22 cellular contexts compared by ENCODE assay signal in genomic region chr15:92178908-92179307, GRCh38.
DNase-seq lines count a peak whose midpoint lies in the region; ATAC-seq, FAIRE-seq and TF ChIP-seq lines count a peak whose summit lies in the region.
"Had no signal": no experiment of that assay in that cellular context is flagged by ENCODE, and none has a peak within 500 bp of the region (broad histone marks: within the 10 kb centered on the region; RNA-seq: fewer than 3 reads in every experiment).

No MANE protein-coding gene starts in this region.

- in situ Hi-C loops in mammary epithelial cell (cut with MboI; ENCODE audit: low sequenced_read_pairs in 2 of 2): loop anchor here in 1 of 2 donors (25.0 kb wide), 1 partner anchor 108 kb away; no protein-coding TSS in a partner anchor

- no peak for TF ChIP-seq CTCF in hepatocyte (IDR thresholded peaks at IDR 0.05; ENCODE audit: poor library complexity)
- TF ChIP-seq CTCF in GM23338 (conservative IDR thresholded peaks at IDR 0.05; ENCODE audit: low read depth in 2 of 2): no peak
- no peak for TF ChIP-seq CTCF in mammary epithelial cell (conservative IDR thresholded peaks at IDR 0.05 in 1 of 2, IDR thresholded peaks at IDR 0.05 in 1 of 2; ENCODE audit: extremely low read depth in 1 of 2, insufficient read depth in 1 of 2, low read depth in 1 of 2, low read length in 2 of 2)

- H3K9me3 Mint-ChIP-seq in GM23338: no peaks in the 10 kb centered on the region
- H3K9me3 Mint-ChIP-seq: CD4-positive, CD25-positive, alpha-beta regulatory T cell had no signal

- no peak overlapping the region for H3K27ac ChIP-seq in hepatocyte
- no peak overlapping the region for H3K27ac ChIP-seq in small intestine (ENCODE audit: low read depth in 1 of 2, low read length in 1 of 2)
- no peak overlapping the region for H3K27ac ChIP-seq in GM23338 (ENCODE audit: low read depth)
- no peak overlapping the region for H3K27ac ChIP-seq in mammary epithelial cell (ENCODE audit: insufficient read depth, low read depth, low read length)
- H3K27ac ChIP-seq: GM23248, SJSA1 had no signal

- H3K79me2 ChIP-seq in hepatocyte (no peaks in the 10 kb centered on the region), GM23338 (replicated peaks; ENCODE audit: insufficient read depth) (no peaks in the 10 kb centered on the region), mammary epithelial cell (ENCODE audit: insufficient read depth, low read length) (no peaks in the 10 kb centered on the region)

- H2AFZ ChIP-seq in hepatocyte (no peak overlapping the region), GM23338 (no peak overlapping the region), mammary epithelial cell (ENCODE audit: low read depth, low read length) (no peak overlapping the region)
- H2AFZ ChIP-seq: GM23248 had no signal

- H3K36me3 ChIP-seq in adipocyte (ENCODE audit: control insufficient read depth, insufficient read depth, low read length, severe bottlenecking) (no peaks in the 10 kb centered on the region), hepatocyte (replicated peaks; ENCODE audit: insufficient read depth, low read depth) (no peaks in the 10 kb centered on the region), small intestine (ENCODE audit: control insufficient read depth in 2 of 2, insufficient read depth in 2 of 2, low read length in 2 of 2) (no peaks in the 10 kb centered on the region), GM23338 (ENCODE audit: insufficient read depth) (no peaks in the 10 kb centered on the region), mammary epithelial cell (ENCODE audit: insufficient read depth, low read length) (no peaks in the 10 kb centered on the region)
- H3K36me3 ChIP-seq: SJSA1 had no signal

- peaks cover 4% of the 10 kb centered on the region for H3K9me2 ChIP-seq in hepatocyte (replicated peaks; ENCODE audit: insufficient read depth)
- peaks cover 13% of the 10 kb centered on the region; the same call in 1 of the 2 replicates for H3K9me2 ChIP-seq in GM23338 (ENCODE audit: insufficient read depth)

- H3K4me1 ChIP-seq in adipocyte (ENCODE audit: control insufficient read depth, insufficient read depth, low read length): no peaks in the 10 kb centered on the region
- H3K4me1 ChIP-seq in hepatocyte (ENCODE audit: insufficient read depth): no peaks in the 10 kb centered on the region
- no peaks in the 10 kb centered on the region for H3K4me1 ChIP-seq in small intestine (ENCODE audit: control insufficient read depth in 2 of 2, insufficient read depth in 1 of 2, low read depth in 1 of 2, low read length in 1 of 2)
- no peaks in the 10 kb centered on the region for H3K4me1 ChIP-seq in GM23338 (ENCODE audit: insufficient read depth)
- no peaks in the 10 kb centered on the region for H3K4me1 ChIP-seq in mammary epithelial cell (ENCODE audit: insufficient read depth, low read length)
- H3K4me1 ChIP-seq: SJSA1 had no signal

- H3K9me3 ChIP-seq in adipocyte (ENCODE audit: control insufficient read depth, low read length): no peaks in the 10 kb centered on the region
- no peaks in the 10 kb centered on the region for H3K9me3 ChIP-seq in hepatocyte (ENCODE audit: low read depth)
- H3K9me3 ChIP-seq in small intestine (ENCODE audit: control insufficient read depth, low read depth): no peaks in the 10 kb centered on the region
- no peaks in the 10 kb centered on the region for H3K9me3 ChIP-seq in mammary epithelial cell (replicated peaks; ENCODE audit: insufficient read depth, low read length)
- H3K9me3 ChIP-seq: SJSA1 had no signal

- no peaks in the 10 kb centered on the region for H3K36me3 Mint-ChIP-seq in GM23338 (ENCODE audit: low read depth)
- H3K36me3 Mint-ChIP-seq: CD4-positive, CD25-positive, alpha-beta regulatory T cell had no signal

- BruUV-seq in mammary epithelial cell (replicated peaks; lab: Mats Ljungman, UMichigan): no TSS peak

- intact Hi-C loops in mammary epithelial cell (cut with micrococcal nuclease): no loop called here

- H4K20me1 ChIP-seq in hepatocyte (ENCODE audit: insufficient read depth, poor library complexity, severe bottlenecking): no peaks in the 10 kb centered on the region
- H4K20me1 ChIP-seq in GM23338 (replicated peaks; ENCODE audit: insufficient read depth): no peaks in the 10 kb centered on the region
- no peaks in the 10 kb centered on the region for H4K20me1 ChIP-seq in mammary epithelial cell (ENCODE audit: insufficient read depth, low read length)

- H3F3A ChIP-seq in GM23338 (replicated peaks; ENCODE audit: low read depth): no peaks in the 10 kb centered on the region

- H3K4me3 ChIP-seq in adipocyte (ENCODE audit: low read length): peak overlapping the region; percentile 50
- H3K4me3 ChIP-seq in hepatocyte: no peak overlapping the region
- no peak overlapping the region for H3K4me3 ChIP-seq in small intestine (ENCODE audit: low read depth in 1 of 2, low read length in 2 of 2)
- H3K4me3 ChIP-seq in GM23338: no peak overlapping the region
- no peak overlapping the region for H3K4me3 ChIP-seq in mammary epithelial cell (replicated peaks in 1 of 3; ENCODE audit: insufficient read depth in 1 of 3, low read depth in 2 of 3, low read length in 3 of 3)
- H3K4me3 ChIP-seq: GM23248, SJSA1 had no signal

- no peaks in the 10 kb centered on the region; the same call in 2 of the 3 replicates for H3K4me1 Mint-ChIP-seq in GM23338
- H3K4me1 Mint-ChIP-seq: CD4-positive, CD25-positive, alpha-beta regulatory T cell had no signal

- H3K27ac Mint-ChIP-seq in GM23338: no peak overlapping the region
- H3K27ac Mint-ChIP-seq: CD4-positive, CD25-positive, alpha-beta regulatory T cell had no signal

- DNase-seq in LoVo (ENCODE audit: low spot score): peak; percentile 16
- DNase-seq in adipocyte (ENCODE audit: low read depth): no peak
- DNase-seq in hepatocyte (ENCODE audit: low spot score): peak; percentile 30
- DNase-seq in small intestine: peak; percentile 48
- no peak for DNase-seq in globus pallidus (ENCODE audit: low spot score)
- no peak for DNase-seq in GM23338 (ENCODE audit: low spot score)
- no peak for DNase-seq in mammary epithelial cell
- DNase-seq: CD4-positive, CD25-positive, alpha-beta regulatory T cell; DND-41; GM23248; KG1; NCI-H1092 treated with DMSO at 0.1 percent for 48 hours; NCI-H1436 treated with DMSO at 0.1 percent for 48 hours; NCI-H1930; NCI-H226; NCI-H510A treated with DMSO at 0.1 percent for 48 hours; NCI-H82 had no signal

- H3K9ac ChIP-seq in adipocyte (ENCODE audit: low read length) (no peak overlapping the region), mammary epithelial cell (ENCODE audit: insufficient read depth, low read length) (no peak overlapping the region)
- H3K9ac ChIP-seq: GM23248 had no signal

- H3K4me2 ChIP-seq in hepatocyte (peak overlapping the region; percentile 17), GM23338 (no peak overlapping the region), mammary epithelial cell (ENCODE audit: insufficient read depth, low read depth, low read length) (no peak overlapping the region)

- peaks cover 2% of the 10 kb centered on the region for H3K27me3 Mint-ChIP-seq in GM23338 (ENCODE audit: insufficient read depth, low read depth, poor library complexity)

- WGBS in hepatocyte (ENCODE audit: low lambda C conversion rate, missing lambda C conversion rate): 38% methylated on average over 4 of the region's 4 CpGs
- WGBS in small intestine, 3 donors: 17 to 62% (median 30%) methylated on average over 4 of the region's 4 CpGs
- WGBS in mammary epithelial cell (ENCODE audit: low coverage, missing lambda C conversion rate): 88% methylated on average over 4 of the region's 4 CpGs

- no peak for FAIRE-seq in small intestine (lab: Jason Lieb, UNC)
- FAIRE-seq: GM12891, HTR-8/SVneo, RCC 7860 had no signal

- H3K27me3 ChIP-seq in adipocyte (replicated peaks; ENCODE audit: control insufficient read depth, insufficient read depth, low read length): peaks cover 27% of the 10 kb centered on the region
- no peaks in the 10 kb centered on the region for H3K27me3 ChIP-seq in hepatocyte
- H3K27me3 ChIP-seq in small intestine (ENCODE audit: control insufficient read depth in 2 of 2, insufficient read depth in 2 of 2, low read length in 2 of 2): peaks cover 0 to 2% of the 10 kb centered on the region in 2 donors
- no peaks in the 10 kb centered on the region for H3K27me3 ChIP-seq in GM23338 (ENCODE audit: insufficient read depth)
- no peaks in the 10 kb centered on the region for H3K27me3 ChIP-seq in mammary epithelial cell (ENCODE audit: insufficient read depth, low read length)
- H3K27me3 ChIP-seq: SJSA1 had no signal

- dilution Hi-C loops in mammary epithelial cell (cut with HindIII; ENCODE audit: low sequenced_read_pairs): no loop called here

- no peak for ATAC-seq in GM23338
- ATAC-seq: HCT116 had no signal

- H3K4me3 Mint-ChIP-seq in GM23338: no peak overlapping the region

- CTCF ChIA-PET in mammary epithelial cell (lab: Charles Lee; ENCODE audit: low non-redundant PET): no interaction called here

TF ChIP-seq in GM23338, 12 proteins besides CTCF, POLR2A, EP300 and RAD21:
- TF ChIP-seq ZNF331 (CRISPR knock-in tag; IDR thresholded peaks at IDR 0.05; ENCODE audit: low read depth) (no peak), EZH2 (IDR thresholded peaks at IDR 0.05; ENCODE audit: low read depth, unreplicated experiment) (no peak), ETS1 (IDR thresholded peaks at IDR 0.05) (no peak)

Comparison
In these comparisons a context has a peak if more than half of its experiments do, and no peak if none do; other contexts are left out.
1. DNase-seq: peak in LoVo (single experiment), hepatocyte (single experiment) and small intestine (single experiment); none in adipocyte (single experiment), globus pallidus (single experiment), GM23338 (single experiment) and mammary epithelial cell (single experiment).